8 cellular contexts compared by ENCODE assay signal in genomic region chr1:94063379-94063778, GRCh38. TPM values are rescaled to one million over a fixed set of nuclear protein-coding genes. Genes with fewer than 3 reads are reported as not detected.
DNase-seq lines count a peak whose midpoint lies in the region; ATAC-seq, FAIRE-seq and TF ChIP-seq lines count a peak whose summit lies in the region.

No MANE protein-coding gene starts in this region.

- peaks cover 0 to 10% of the 10 kb centered on the region in 2 experiments; a peak in 3 of 5 replicates for H3K27me3 ChIP-seq in K562 (ENCODE audit: control insufficient read depth in 2 of 2, insufficient read depth in 2 of 2, low read length in 2 of 2)

- WGBS in K562 (ENCODE audit: insufficient coverage, low coverage, missing lambda C conversion rate), result 0% methylated on average over 5 of the region's 5 CpGs

- peak; percentile 55 for TF ChIP-seq CTCF in 22Rv1 (IDR thresholded peaks at IDR 0.05)
- peak; percentile 61 for TF ChIP-seq CTCF in HFF-Myc (IDR thresholded peaks at IDR 0.05; ENCODE audit: low read depth, low read length, missing control alignments)
- TF ChIP-seq CTCF in K562 (IDR thresholded peaks at IDR 0.05 in 2 of 3, conservative IDR thresholded peaks at IDR 0.05 in 1 of 3; ENCODE audit: insufficient read depth in 2 of 3, low read depth in 1 of 3, low read length in 3 of 3), result peak; percentile 14 to 39 (median 37); a peak in 4 of 6 replicates

- in situ Hi-C loops in K562 (cut with MboI), result loop anchor here (10.0 kb wide), 2 partner anchors 411 to 741 kb away; no protein-coding TSS in a partner anchor

- H3K27ac ChIP-seq in 22Rv1 (no peak overlapping the region), K562 (ENCODE audit: extremely low read depth, low read depth, low read length) (no peak overlapping the region)

- no peak for TF ChIP-seq EP300 in K562 (IDR thresholded peaks at IDR 0.05; ENCODE audit: low read length)

- no TSS peak for BruUV-seq in K562 (replicated peaks; lab: Mats Ljungman, UMichigan)

- H3K4me1 ChIP-seq in K562 (replicated peaks in 1 of 2; ENCODE audit: control insufficient read depth in 2 of 2, insufficient read depth in 2 of 2, low read length in 2 of 2), result no peaks in the 10 kb centered on the region

- no peaks in the 10 kb centered on the region; the same call in 1 of the 2 replicates for H4K20me1 ChIP-seq in K562 (replicated peaks; ENCODE audit: control insufficient read depth, insufficient read depth, low read length)

- peak in 1 of 2 experiments; percentile 28; a peak in 2 of 4 replicates for TF ChIP-seq RAD21 in K562 (CRISPR knock-in tag; conservative IDR thresholded peaks at IDR 0.05 in 1 of 2, IDR thresholded peaks at IDR 0.05 in 1 of 2)

- H2AFZ ChIP-seq in K562 (ENCODE audit: low read depth, low read length), result no peak overlapping the region

- ATAC-seq in K562, result peak; percentile 67
- peak; percentile 40 for ATAC-seq in left lobe of liver
- ATAC-seq in HG03565 (IDR thresholded peaks at IDR 0.05; ENCODE audit: unreplicated experiment), result no peak
- no peak for ATAC-seq in HG02678 (IDR thresholded peaks at IDR 0.05; ENCODE audit: unreplicated experiment)
- ATAC-seq in GM18867 (IDR thresholded peaks at IDR 0.05; ENCODE audit: unreplicated experiment), result no peak

- peak; percentile 79 for DNase-seq in HFF-Myc (ENCODE audit: extremely low read depth, low read depth)
- DNase-seq in K562 (ENCODE audit: extremely low read depth in 1 of 4, low spot score in 3 of 4), result peak in 1 of 4 experiments; percentile 20
- no peak for DNase-seq in left lobe of liver (ENCODE audit: low spot score)
- DNase-seq in NCI-H1105 (lab: John Stamatoyannopoulos, UW), result no peak

- no peak overlapping the region for H3K4me2 ChIP-seq in K562 (ENCODE audit: insufficient read depth, low read length)

- CTCF ChIA-PET in K562 (lab: Yijun Ruan, JAX; ENCODE audit: low intra/inter-chr PET ratio), result interaction anchor here (4.5 kb wide), 1 partner anchor 272 kb away, joined by 44 read pairs; no protein-coding TSS in a partner anchor

- peak; percentile 58 for FAIRE-seq in K562 (lab: Jason Lieb, UNC)

- no peaks in the 10 kb centered on the region for H3K79me2 ChIP-seq in K562 (ENCODE audit: control insufficient read depth, insufficient read depth, low read length)

- TF ChIP-seq POLR2A in K562 (conservative IDR thresholded peaks at IDR 0.05), result no peak

- no peak overlapping the region for H3K9ac ChIP-seq in K562 (ENCODE audit: insufficient read depth in 1 of 2, low read depth in 2 of 2, low read length in 2 of 2)

- H3K9me1 ChIP-seq in K562 (ENCODE audit: control insufficient read depth, insufficient read depth, low read length), result no peaks in the 10 kb centered on the region

- H3K36me3 ChIP-seq in K562 (ENCODE audit: control insufficient read depth, insufficient read depth, low read length), result no peaks in the 10 kb centered on the region

- no peaks in the 10 kb centered on the region for H3K9me3 ChIP-seq in K562 (replicated peaks; ENCODE audit: control insufficient read depth, insufficient read depth, low read depth, low read length)

- H3K4me3 ChIP-seq in HFF-Myc (replicated peaks; ENCODE audit: low read depth, low read length) (no peak overlapping the region), K562 (no peak overlapping the region)

- intact Hi-C loops in K562 (cut with micrococcal nuclease), result no loop called here

- POLR2A ChIA-PET in K562 (lab: Yijun Ruan, JAX), result interaction anchor here (0.6 to 1.0 kb wide), 2 partner anchors 16 to 266 kb away, joined by 3 read pairs; no protein-coding TSS in a partner anchor

TF ChIP-seq in K562, 482 proteins besides CTCF, POLR2A, EP300 and RAD21:
- TF ChIP-seq ZNF316 (IDR thresholded peaks at IDR 0.05) (peak; percentile 31; the same call in 1 of the 2 replicates), GTF2F1 (IDR thresholded peaks at IDR 0.05; ENCODE audit: low read depth, low read length) (no peak)

RNA-seq across cellular contexts. Expression of gene ABCA4, which starts 57.6 kb away (rescaled TPM):
- total RNA-seq in K562 (2011; cell fraction: chromatin; rRNA removed; ENCODE audit: low replicate concordance), result not detected in 2 replicates
- not detected in 2 replicates for total RNA-seq in K562 (2011; cell fraction: nucleolus; rRNA removed)
- not detected in 2 replicates for total RNA-seq in K562 (2011; cell fraction: nucleoplasm; rRNA removed)
- total RNA-seq in K562 (2014; rRNA removed), result not detected in 2 replicates
- total RNA-seq in K562 (2014; rRNA removed; fragmentation: Illumina TruSeq; extraction: Trizol), result not detected in 2 replicates
- not detected in 2 replicates for total RNA-seq in K562 (2015; rRNA removed; fragmentation: Illumina TruSeq; extraction: Trizol)
- not detected in 2 replicates for total RNA-seq in K562 (2021)
- not detected in 2 replicates for polyA plus RNA-seq in K562 (2011; rRNA removed)
- not detected in 2 replicates for polyA plus RNA-seq in K562 (2011; cell fraction: cytosol; rRNA removed)
- polyA plus RNA-seq in K562 (2011; cell fraction: nucleus; rRNA removed), result not detected in 2 replicates
- 0.32 TPM in 1 of 2 replicates, not detected in the other for polyA plus RNA-seq in K562 (2012)
- polyA plus RNA-seq in K562 (2014; fragmentation: Illumina TruSeq; extraction: Trizol), result 0.04 TPM in 1 of 2 replicates, not detected in the other
- under 1 TPM in 1 of 2 experiments, not detected in 1; 0.01 TPM for polyA plus RNA-seq in K562 (2014; fragmentation: Nextera tagmentation; extraction: Ambion mirVana)
- polyA plus RNA-seq in K562 (2014; rRNA removed), result not detected in 2 replicates
- polyA minus RNA-seq in K562 (2011; rRNA and poly(A)+ RNA removed), result not detected in 2 replicates
- not detected in 2 replicates for polyA minus RNA-seq in K562 (2011; cell fraction: cytosol; rRNA and poly(A)+ RNA removed)
- polyA minus RNA-seq in K562 (2011; cell fraction: nucleus; rRNA and poly(A)+ RNA removed), result not detected in 2 replicates
- total RNA-seq in left lobe of liver, result 0.83 TPM

Comparison
In these comparisons a context has a peak if more than half of its experiments do, and no peak if none do; other contexts are left out.
1. ATAC-seq: peak in K562 (single experiment) and left lobe of liver (single experiment); none in HG03565 (single experiment), HG02678 (single experiment) and GM18867 (single experiment).
2. Peak in every context shown above with its lines, with median percentiles within 50 percentile points of each other: CTCF ChIP-seq.